11 cellular contexts compared by ENCODE assay signal in genomic region chr11:75344186-75344585, GRCh38. TPM values are rescaled to one million over a fixed set of nuclear protein-coding genes. Genes with fewer than 3 reads are reported as not detected.
DNase-seq lines count a peak whose midpoint lies in the region; ATAC-seq and TF ChIP-seq lines count a peak whose summit lies in the region.
"Had no signal": no experiment of that assay in that cellular context is flagged by ENCODE, and none has a peak within 500 bp of the region (broad histone marks: within the 10 kb centered on the region; RNA-seq: fewer than 3 reads in every experiment).

No MANE protein-coding gene starts in this region.

- peaks cover 16% of the 10 kb centered on the region for H3K36me3 Mint-ChIP-seq in activated naive CD8-positive, alpha-beta T cell treated with anti-CD3 and anti-CD28 coated beads, Interleukin-2, amount 10 ng/mL, durations not matched to agents 7 days and 5 days
- no peaks in the 10 kb centered on the region for H3K36me3 Mint-ChIP-seq in activated naive CD8-positive, alpha-beta T cell treated with anti-CD3 and anti-CD28 coated beads for 36 hours

- peaks cover 82% of the 10 kb centered on the region for H3K4me1 ChIP-seq in colonic mucosa
- peaks cover 83 to 100% of the 10 kb centered on the region in 2 donors for H3K4me1 ChIP-seq in muscle layer of duodenum (ENCODE audit: control insufficient read depth in 1 of 2, insufficient read depth in 2 of 2, low read length in 2 of 2)
- peaks cover 99% of the 10 kb centered on the region for H3K4me1 ChIP-seq in upper lobe of right lung

- intact Hi-C loops in colonic mucosa (cut with DNase I) = no loop called here
- intact Hi-C loops in upper lobe of right lung (cut with DNase I) = no loop called here

- H3K27ac ChIP-seq in colonic mucosa (peak overlapping the region; percentile 79), muscle layer of duodenum (ENCODE audit: low read length) (peak overlapping the region; percentile 33), upper lobe of right lung (peak overlapping the region; percentile 95)

- H3K36me3 ChIP-seq in colonic mucosa = no peaks in the 10 kb centered on the region
- no peaks in the 10 kb centered on the region for H3K36me3 ChIP-seq in muscle layer of duodenum (ENCODE audit: control insufficient read depth in 1 of 2, insufficient read depth in 2 of 2, low read length in 2 of 2)
- no peaks in the 10 kb centered on the region for H3K36me3 ChIP-seq in upper lobe of right lung

- POLR2A ChIA-PET in activated naive CD8-positive, alpha-beta T cell treated with anti-CD3 and anti-CD28 coated beads, Interleukin-2, amount 10 ng/mL, durations not matched to agents 7 days and 5 days (lab: Charles Lee) = no interaction called here

- H3K27me3 ChIP-seq in colonic mucosa = no peaks in the 10 kb centered on the region
- no peaks in the 10 kb centered on the region for H3K27me3 ChIP-seq in muscle layer of duodenum (ENCODE audit: low read depth, low read length)
- no peaks in the 10 kb centered on the region for H3K27me3 ChIP-seq in upper lobe of right lung

- H3K4me3 ChIP-seq in colonic mucosa (no peak overlapping the region), muscle layer of duodenum (ENCODE audit: low read depth in 1 of 2, low read length in 2 of 2) (no peak overlapping the region), upper lobe of right lung (peak overlapping the region; percentile 15)
- H3K4me3 ChIP-seq: lung had no signal

- in situ Hi-C loops in KBM-7 (cut with MboI; ENCODE audit: low pct_unique_long_range_greater_than_20kb, low sequenced_read_pairs) = no loop called here

- no peak overlapping the region for H3K4me3 Mint-ChIP-seq in activated naive CD8-positive, alpha-beta T cell treated with anti-CD3 and anti-CD28 coated beads, Interleukin-2, amount 10 ng/mL, durations not matched to agents 7 days and 5 days
- H3K4me3 Mint-ChIP-seq in activated naive CD8-positive, alpha-beta T cell treated with anti-CD3 and anti-CD28 coated beads for 36 hours = no peak overlapping the region
- H3K4me3 Mint-ChIP-seq: activated T-cell treated with anti-CD3 and anti-CD28 coated beads, Interleukin-2, amount 50 U/mL, for 72 hours had no signal

- H3K27ac Mint-ChIP-seq in activated naive CD8-positive, alpha-beta T cell treated with anti-CD3 and anti-CD28 coated beads, Interleukin-2, amount 10 ng/mL, durations not matched to agents 7 days and 5 days = peak overlapping the region; percentile 89
- H3K27ac Mint-ChIP-seq in activated naive CD8-positive, alpha-beta T cell treated with anti-CD3 and anti-CD28 coated beads for 36 hours = no peak overlapping the region
- H3K27ac Mint-ChIP-seq: activated T-cell treated with anti-CD3 and anti-CD28 coated beads, Interleukin-2, amount 50 U/mL, for 72 hours had no signal

- ATAC-seq in activated naive CD8-positive, alpha-beta T cell treated with anti-CD3 and anti-CD28 coated beads, Interleukin-2, amount 10 ng/mL, durations not matched to agents 7 days and 5 days (ENCODE audit: low read depth) = no peak
- ATAC-seq in upper lobe of right lung = no peak
- ATAC-seq in HG03460 (IDR thresholded peaks at IDR 0.05; ENCODE audit: unreplicated experiment) = no peak
- ATAC-seq: activated T-cell treated with anti-CD3 and anti-CD28 coated beads, Interleukin-2, amount 50 U/mL, for 72 hours had no signal

- TF ChIP-seq CTCF in colonic mucosa (IDR thresholded peaks at IDR 0.05) (no peak), upper lobe of right lung (IDR thresholded peaks at IDR 0.05) (no peak)

- no peaks in the 10 kb centered on the region for H3K9me3 Mint-ChIP-seq in activated naive CD8-positive, alpha-beta T cell treated with anti-CD3 and anti-CD28 coated beads, Interleukin-2, amount 10 ng/mL, durations not matched to agents 7 days and 5 days
- no peaks in the 10 kb centered on the region for H3K9me3 Mint-ChIP-seq in activated naive CD8-positive, alpha-beta T cell treated with anti-CD3 and anti-CD28 coated beads for 36 hours
- H3K9me3 Mint-ChIP-seq: activated T-cell treated with anti-CD3 and anti-CD28 coated beads, Interleukin-2, amount 50 U/mL, for 72 hours had no signal

- H3K9me3 ChIP-seq in colonic mucosa (no peaks in the 10 kb centered on the region), muscle layer of duodenum (ENCODE audit: control insufficient read depth in 1 of 2, low read length in 2 of 2) (no peaks in the 10 kb centered on the region), upper lobe of right lung (no peaks in the 10 kb centered on the region)

- no peaks in the 10 kb centered on the region for H3K27me3 Mint-ChIP-seq in activated naive CD8-positive, alpha-beta T cell treated with anti-CD3 and anti-CD28 coated beads, Interleukin-2, amount 10 ng/mL, durations not matched to agents 7 days and 5 days
- no peaks in the 10 kb centered on the region for H3K27me3 Mint-ChIP-seq in activated naive CD8-positive, alpha-beta T cell treated with anti-CD3 and anti-CD28 coated beads for 36 hours

- peaks cover 77% of the 10 kb centered on the region for H3K4me1 Mint-ChIP-seq in activated naive CD8-positive, alpha-beta T cell treated with anti-CD3 and anti-CD28 coated beads, Interleukin-2, amount 10 ng/mL, durations not matched to agents 7 days and 5 days
- peaks cover 90% of the 10 kb centered on the region for H3K4me1 Mint-ChIP-seq in activated naive CD8-positive, alpha-beta T cell treated with anti-CD3 and anti-CD28 coated beads for 36 hours

- H3K9ac ChIP-seq in colonic mucosa (ENCODE audit: low read depth in 2 of 2, low read length in 2 of 2) = peak overlapping the region; percentile 60 to 64

- DNase-seq in activated naive CD8-positive, alpha-beta T cell treated with anti-CD3 and anti-CD28 coated beads, Interleukin-2, amount 10 ng/mL, durations not matched to agents 7 days and 5 days = no peak
- no peak for DNase-seq in activated naive CD8-positive, alpha-beta T cell treated with anti-CD3 and anti-CD28 coated beads for 36 hours
- DNase-seq in colonic mucosa = peak; percentile 69
- DNase-seq in upper lobe of right lung = no peak
- DNase-seq in KBM-7 = no peak
- DNase-seq in SHP77 (lab: John Stamatoyannopoulos, UW) = no peak
- DNase-seq: activated T-cell treated with anti-CD3 and anti-CD28 coated beads, Interleukin-2, amount 50 U/mL, for 72 hours; central memory CD4-positive, alpha-beta T cell had no signal

RNA-seq across cellular contexts. Expression of gene ARRB1, which starts 7.3 kb away (rescaled TPM):
- total RNA-seq in activated naive CD8-positive, alpha-beta T cell treated with anti-CD3 and anti-CD28 coated beads, Interleukin-2, amount 10 ng/mL, durations not matched to agents 7 days and 5 days = 10 to 100 TPM; 61.8 to 64.8 TPM
- total RNA-seq in activated naive CD8-positive, alpha-beta T cell treated with anti-CD3 and anti-CD28 coated beads for 36 hours = 10 to 100 TPM; 25.6 to 26.3 TPM
- total RNA-seq in colonic mucosa = 10 to 100 TPM; 70.3 to 73.4 TPM
- total RNA-seq in upper lobe of right lung = 188 TPM

RNA-seq across cellular contexts. Expression of gene RPS3, which starts 55.1 kb away (rescaled TPM):
- 1,000 to 10,000 TPM; 3,289 to 3,447 TPM for total RNA-seq in activated naive CD8-positive, alpha-beta T cell treated with anti-CD3 and anti-CD28 coated beads, Interleukin-2, amount 10 ng/mL, durations not matched to agents 7 days and 5 days
- 1,000 to 10,000 TPM; 4,132 to 4,264 TPM for total RNA-seq in activated naive CD8-positive, alpha-beta T cell treated with anti-CD3 and anti-CD28 coated beads for 36 hours
- 1,000 to 10,000 TPM; 2,133 to 2,596 TPM for total RNA-seq in colonic mucosa
- total RNA-seq in upper lobe of right lung = 1,778 TPM

Comparison
In these comparisons a context has a peak if more than half of its experiments do, and no peak if none do; other contexts are left out.
1. H3K27ac ChIP-seq: peak in every context shown above with its lines; median percentile 95 in upper lobe of right lung; 79 in colonic mucosa; 33 in muscle layer of duodenum.